In genomic region chr1:97654866-97655265, GRCh38 we compare ENCODE assay signal across 1 cellular context.
TF ChIP-seq lines count a peak whose summit lies in the region.

No MANE protein-coding gene starts in this region.

TF ChIP-seq in IMR-90, 13 proteins besides CTCF, POLR2A, EP300 and RAD21 (continued from another document):
- no peak for TF ChIP-seq USF2 (IDR thresholded peaks at IDR 0.05; ENCODE audit: low read depth, low read length)
- no peak for TF ChIP-seq RFX5 (IDR thresholded peaks at IDR 0.05; ENCODE audit: low read depth, low read length)
- TF ChIP-seq BHLHE40 (IDR thresholded peaks at IDR 0.05; ENCODE audit: low read depth, low read length), result no peak
- no peak for TF ChIP-seq RCOR1 (IDR thresholded peaks at IDR 0.05; ENCODE audit: insufficient replicate concordance, low read length)
TF ChIP-seq in IMR-90: peak in this region for 0.
